31 cellular contexts compared by ENCODE assay signal in the genomic region with DNA sequence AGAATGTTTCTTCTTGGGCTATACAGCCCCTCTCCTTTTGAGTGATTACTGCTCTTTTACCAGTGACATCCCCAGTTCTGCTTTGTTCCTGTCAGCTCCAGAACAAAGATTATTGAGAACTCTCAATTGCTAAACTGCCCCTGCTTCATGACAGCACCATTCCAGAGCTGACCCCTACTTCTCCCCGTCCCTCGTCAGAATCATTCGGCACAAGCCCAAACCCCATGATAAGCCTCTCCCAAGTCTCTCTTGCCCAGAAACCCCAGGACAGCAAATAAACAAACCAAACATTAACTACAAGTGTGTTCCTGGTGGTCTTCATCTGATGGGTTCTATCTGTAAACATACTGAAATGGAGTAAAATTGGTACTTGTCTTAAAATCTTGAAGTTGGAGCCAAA. TPM values are rescaled to one million over a fixed set of nuclear protein-coding genes. Genes with fewer than 3 reads are reported as not detected.
"Had no signal": no experiment of that assay in that cellular context is flagged by ENCODE, and none has a peak within 500 bp of the region (broad histone marks: within the 10 kb centered on the region; RNA-seq: fewer than 3 reads in every experiment).

No MANE protein-coding gene starts in this region.

- H3K36me3 Mint-ChIP-seq: memory B cell; mesothelial cell of epicardium; naive B cell; natural killer cell treated with Interleukin-12 subunit alpha and Interleukin-12 subunit beta and Interleukin-15 and Interleukin-18, amount 100 ng/mL, for 72 hours; neural progenitor cell; type B pancreatic cell had no signal

- H3K4me3 Mint-ChIP-seq: memory B cell; mesothelial cell of epicardium; natural killer cell treated with Interleukin-12 subunit alpha and Interleukin-12 subunit beta and Interleukin-15 and Interleukin-18, amount 100 ng/mL, for 72 hours; neural progenitor cell; stimulated activated naive CD8-positive, alpha-beta T cell treated with anti-CD3 and anti-CD28 coated beads, Interleukin-15, amount 100 ng/mL, for 72 hours; type B pancreatic cell had no signal

- FAIRE-seq: kidney had no signal

- H3K27ac Mint-ChIP-seq: memory B cell; mesothelial cell of epicardium; natural killer cell treated with Interleukin-12 subunit alpha and Interleukin-12 subunit beta and Interleukin-15 and Interleukin-18, amount 100 ng/mL, for 72 hours; neural progenitor cell; stimulated activated naive CD8-positive, alpha-beta T cell treated with anti-CD3 and anti-CD28 coated beads, Interleukin-15, amount 100 ng/mL, for 72 hours; type B pancreatic cell had no signal

- H3K4me3 ChIP-seq: coronary artery, dorsolateral prefrontal cortex, gastrocnemius medialis, heart left ventricle, hepatocyte, lung, mucosa of descending colon, neural progenitor cell, prostate gland, right atrium auricular region, smooth muscle cell, suprapubic skin, thyroid gland had no signal

- DNase-seq: dorsolateral prefrontal cortex; effector CD4-positive, alpha-beta T cell; foreskin fibroblast; gastrocnemius medialis; heart left ventricle; kidney; mucosa of descending colon; naive B cell; stimulated activated CD4-positive, alpha-beta T cell treated with anti-CD3 and anti-CD28 coated beads, Interleukin-12 subunit alpha, Interleukin-12 subunit beta, amount 100 ng/mL, for 4 hours; stimulated activated CD4-positive, alpha-beta T cell treated with anti-CD3 and anti-CD28 coated beads, Interleukin-1b, Interleukin-23, amount 100 ng/mL, for 48 hours; stimulated activated CD4-positive, alpha-beta T cell treated with anti-CD3 and anti-CD28 coated beads, Interleukin-4, amount 100 ng/mL, for 1 hour; stimulated activated CD8-positive, alpha-beta memory T cell treated with anti-CD3 and anti-CD28 coated beads, Interleukin-4, amount 100 ng/mL, for 48 hours; stimulated activated naive CD4-positive, alpha-beta T cell; stimulated activated naive CD8-positive, alpha-beta T cell treated with anti-CD3 and anti-CD28 coated beads, Interleukin-15, amount 100 ng/mL, for 72 hours; thyroid gland had no signal

- H3K4me2 ChIP-seq: hepatocyte, neural progenitor cell, smooth muscle cell had no signal

- H3K27me3 Mint-ChIP-seq: memory B cell; naive B cell; natural killer cell treated with Interleukin-12 subunit alpha and Interleukin-12 subunit beta and Interleukin-15 and Interleukin-18, amount 100 ng/mL, for 72 hours; type B pancreatic cell had no signal

- H3K79me2 ChIP-seq: hepatocyte had no signal

- H3K27ac ChIP-seq: coronary artery, dorsolateral prefrontal cortex, epithelial cell of prostate, gastrocnemius medialis, heart left ventricle, hepatocyte, neural progenitor cell, prostate gland, right atrium auricular region, suprapubic skin, thyroid gland had no signal

- H2AFZ ChIP-seq: hepatocyte had no signal

- H3K27me3 ChIP-seq: dorsolateral prefrontal cortex, gastrocnemius medialis, heart left ventricle, hepatocyte, neural progenitor cell, right atrium auricular region, suprapubic skin, thyroid gland had no signal

- H3K36me3 ChIP-seq: gastrocnemius medialis, heart left ventricle, neural progenitor cell, prostate gland, right atrium auricular region, suprapubic skin, thyroid gland had no signal

- H3K9ac ChIP-seq: neural progenitor cell had no signal

- ATAC-seq: esophagus mucosa; gastrocnemius medialis; heart left ventricle; left lobe of liver; natural killer cell treated with Interleukin-12 subunit alpha and Interleukin-12 subunit beta and Interleukin-15 and Interleukin-18, amount 100 ng/mL, for 72 hours; sciatic nerve; stimulated activated naive CD8-positive, alpha-beta T cell treated with anti-CD3 and anti-CD28 coated beads, Interleukin-15, amount 100 ng/mL, for 72 hours had no signal

- H3K9me3 ChIP-seq: gastrocnemius medialis, heart left ventricle, mucosa of descending colon, prostate gland, right atrium auricular region, suprapubic skin, thyroid gland had no signal

- H3K9me3 Mint-ChIP-seq: memory B cell; mesothelial cell of epicardium; naive B cell; natural killer cell treated with Interleukin-12 subunit alpha and Interleukin-12 subunit beta and Interleukin-15 and Interleukin-18, amount 100 ng/mL, for 72 hours; neural progenitor cell; stimulated activated naive CD8-positive, alpha-beta T cell treated with anti-CD3 and anti-CD28 coated beads, Interleukin-15, amount 100 ng/mL, for 72 hours; type B pancreatic cell had no signal

- H3K4me1 Mint-ChIP-seq: memory B cell; mesothelial cell of epicardium; naive B cell; stimulated activated naive CD8-positive, alpha-beta T cell treated with anti-CD3 and anti-CD28 coated beads, Interleukin-15, amount 100 ng/mL, for 72 hours had no signal

- H3K4me1 ChIP-seq: gastrocnemius medialis, heart left ventricle, prostate gland, right atrium auricular region, suprapubic skin, thyroid gland had no signal

RNA-seq across cellular contexts. Expression of gene DLGAP5, which starts 9.3 kb away (rescaled TPM):
- total RNA-seq: gastrocnemius medialis had no signal
